ENCODE assay signal across 35 cellular contexts in genomic region chr12:61956545-61956944, GRCh38.
"Had no signal": no experiment of that assay in that cellular context is flagged by ENCODE, and none has a peak within 500 bp of the region (broad histone marks: within the 10 kb centered on the region; RNA-seq: fewer than 3 reads in every experiment).

No MANE protein-coding gene starts in this region.

- FAIRE-seq: RCC 7860 had no signal

- ATAC-seq: activated naive CD4-positive, alpha-beta T cell treated with anti-CD3 and anti-CD28 coated beads, Interleukin-2, amount 50 U/mL, for 72 hours; activated T-cell treated with anti-CD3 and anti-CD28 coated beads, Interleukin-2, amount 50 U/mL, for 4 hours had no signal

- H3K4me3 ChIP-seq: adrenal gland, cardiac muscle cell, MG63, PC-9 had no signal

- H3K27ac ChIP-seq: adrenal gland, brain microvascular endothelial cell, cardiac muscle cell, PC-9, VCaP had no signal

- DNase-seq: activated B cell treated with CpG ODN at 0.5 μM for 24 hours; activated CD4-positive, alpha-beta memory T cell treated with anti-CD3 and anti-CD28 coated beads for 36 hours; activated CD4-positive, alpha-beta T cell treated with anti-CD3 and anti-CD28 coated beads for 4 hours; activated CD4-positive, alpha-beta T cell treated with anti-CD3 and anti-CD28 coated beads, Interleukin-2, amount 50 U/mL, for 1 hour; activated CD4-positive, CD25-positive, alpha-beta regulatory T cell treated with anti-CD3 and anti-CD28 coated beads, Interleukin-2, amount 50 U/mL, for 72 hours; activated CD8-positive, alpha-beta memory T cell treated with anti-CD3 and anti-CD28 coated beads, Interleukin-2, amount 50 U/mL, for 4 hours; activated gamma-delta T cell treated with Interleukin-2 at 50 U/mL for 16 hours; activated naive CD4-positive, alpha-beta T cell treated with anti-CD3 and anti-CD28 coated beads for 36 hours; activated T-cell treated with anti-CD3 and anti-CD28 coated beads for 4 hours; activated T-cell treated with anti-CD3 and anti-CD28 coated beads, Interleukin-2, amount 50 U/mL, for 4 hours; adrenal gland; anterior cingulate cortex; brain microvascular endothelial cell; Kasumi-1; MG63; MV-4-11; NCI-H1092; NCI-H1436 treated with DMSO at 0.1 percent for 48 hours; NCI-H1694 treated with DMSO at 0.1 percent for 48 hours; NCI-H2029 treated with DMSO at 0.1 percent for 48 hours; NCI-H2107; NCI-H2171; NCI-H510A; NCI-H526; NCI-H748 treated with DMSO at 0.1 percent for 48 hours; PC-9; Right ventricle myocardium superior; SW 1271; T-helper 1 cell; T-helper 2 cell; T-helper 9 cell had no signal
